Comparison of ENCODE assay signal across 13 cellular contexts in genomic region chr7:22658031-22658430, GRCh38.
A peak's percentile ranks its signal among the peaks of the same experiment; 100 is the strongest.
DNase-seq lines count a peak whose midpoint lies in the region; ATAC-seq and TF ChIP-seq lines count a peak whose summit lies in the region.
"Had no signal": no experiment of that assay in that cellular context is flagged by ENCODE, and none has a peak within 500 bp of the region (broad histone marks: within the 10 kb centered on the region; RNA-seq: fewer than 3 reads in every experiment).

No MANE protein-coding gene starts in this region.

- no peak for TF ChIP-seq CTCF in activated B cell treated with CpG ODN at 0.5 μM for 24 hours (IDR thresholded peaks at IDR 0.05)

- no peak overlapping the region for H2AFZ ChIP-seq in trophoblast cell (ENCODE audit: insufficient read depth, low read length, poor library complexity)

- no peak overlapping the region for H3K4me2 ChIP-seq in trophoblast cell (ENCODE audit: low read length)
- H3K4me2 ChIP-seq: BLaER1 had no signal

- no peak overlapping the region for H3K18ac ChIP-seq in trophoblast cell (ENCODE audit: low read length)

- H4K91ac ChIP-seq in trophoblast cell (ENCODE audit: low read depth, low read length), result no peak overlapping the region

- H4K8ac ChIP-seq in trophoblast cell (ENCODE audit: low read depth, low read length), result no peak overlapping the region

- intact Hi-C loops in activated B cell treated with CpG ODN at 0.5 μM for 24 hours (cut with micrococcal nuclease), result no loop called here

- H3K23ac ChIP-seq in trophoblast cell (ENCODE audit: low read length), result no peak overlapping the region

- H3K9me3 Mint-ChIP-seq in activated B cell treated with CpG ODN at 0.5 μM for 24 hours (no peaks in the 10 kb centered on the region), memory B cell (no peaks in the 10 kb centered on the region)
- H3K9me3 Mint-ChIP-seq in stimulated activated memory B cell treated with anti-CD40 and anti-IgM and Interleukin-4, amounts not matched to agents 10 μg/mL and 1 μg/mL and 100 μg/mL, for 72 hours, result no peaks in the 10 kb centered on the region
- H3K9me3 Mint-ChIP-seq: CD8-positive, alpha-beta memory T cell had no signal

- no peak overlapping the region for H4K12ac ChIP-seq in trophoblast cell (ENCODE audit: low read depth, low read length)

- no peaks in the 10 kb centered on the region for H3K4me1 ChIP-seq in trophoblast cell (ENCODE audit: control insufficient read depth in 1 of 2, insufficient read depth in 2 of 2, low read length in 2 of 2)

- H3K4me3 Mint-ChIP-seq in activated B cell treated with CpG ODN at 0.5 μM for 24 hours (peak overlapping the region; percentile 72), memory B cell (no peak overlapping the region)
- no peak overlapping the region for H3K4me3 Mint-ChIP-seq in stimulated activated memory B cell treated with anti-CD40 and anti-IgM and Interleukin-4, amounts not matched to agents 10 μg/mL and 1 μg/mL and 100 μg/mL, for 72 hours
- H3K4me3 Mint-ChIP-seq: CD8-positive, alpha-beta memory T cell had no signal

- no peak overlapping the region for H3K4me3 ChIP-seq in trophoblast cell (ENCODE audit: low read depth, low read length)
- H3K4me3 ChIP-seq: BLaER1 had no signal

- no peaks in the 10 kb centered on the region for H3K79me2 ChIP-seq in trophoblast cell (ENCODE audit: control insufficient read depth, insufficient read depth, low read length, poor library complexity)

- no CpG with 5 or more reads among the region's 3 CpGs for WGBS in trophoblast cell (ENCODE audit: extremely low coverage, insufficient coverage, insufficient read length)

- no peak overlapping the region for H2BK5ac ChIP-seq in trophoblast cell (ENCODE audit: low read depth, low read length, poor library complexity)

- no peak overlapping the region for H2BK120ac ChIP-seq in trophoblast cell (ENCODE audit: insufficient read depth, low read length, poor library complexity)

- H3K27me3 ChIP-seq in trophoblast cell (ENCODE audit: insufficient read depth, low read length), result no peaks in the 10 kb centered on the region
- H3K27me3 ChIP-seq: BLaER1 had no signal

- no peaks in the 10 kb centered on the region for H3K9me3 ChIP-seq in trophoblast cell (ENCODE audit: insufficient read depth, low read depth, low read length)
- H3K9me3 ChIP-seq: Caco-2 had no signal

- H3K14ac ChIP-seq in trophoblast cell (ENCODE audit: low read length), result no peak overlapping the region

- H3K27ac Mint-ChIP-seq in activated B cell treated with CpG ODN at 0.5 μM for 24 hours (peak overlapping the region; percentile 62), memory B cell (peak overlapping the region; percentile 97)
- H3K27ac Mint-ChIP-seq in stimulated activated memory B cell treated with anti-CD40 and anti-IgM and Interleukin-4, amounts not matched to agents 10 μg/mL and 1 μg/mL and 100 μg/mL, for 72 hours, result peak overlapping the region; percentile 46
- H3K27ac Mint-ChIP-seq: CD8-positive, alpha-beta memory T cell had no signal

- no peak overlapping the region for H2AK5ac ChIP-seq in trophoblast cell (ENCODE audit: low read length)

- ATAC-seq in activated B cell treated with CpG ODN at 0.5 μM for 24 hours (ENCODE audit: low read depth), result no peak
- no peak for ATAC-seq in memory B cell (ENCODE audit: low read depth)
- ATAC-seq in stimulated activated memory B cell treated with anti-CD40 and anti-IgM and Interleukin-4, amounts not matched to agents 10 μg/mL and 1 μg/mL and 100 μg/mL, for 72 hours, result no peak
- no peak for ATAC-seq in GM19324 (IDR thresholded peaks at IDR 0.05; ENCODE audit: low FRiP score, unreplicated experiment)

- H3K27ac ChIP-seq in trophoblast cell (ENCODE audit: low read depth, low read length), result no peak overlapping the region
- H3K27ac ChIP-seq: 22Rv1, BLaER1 had no signal

- DNase-seq in DMS53 (lab: John Stamatoyannopoulos, UW) (peak; percentile 57), DMS53 treated with DMSO at 0.1 percent for 48 hours (lab: John Stamatoyannopoulos, UW; ENCODE audit: unreplicated experiment) (no peak), activated B cell treated with CpG ODN at 0.5 μM for 24 hours (no peak), memory B cell (ENCODE audit: low spot score in 2 of 2) (no peak), RPMI8226 (no peak), trophoblast cell (no peak)
- DNase-seq: Caco-2; CD8-positive, alpha-beta memory T cell; H7 had no signal

- POLR2A ChIA-PET in activated B cell treated with CpG ODN at 0.5 μM for 24 hours (lab: Charles Lee), result interaction anchor here (0.8 to 8.9 kb wide), 3 partner anchors 16 to 67 kb away, joined by 3 to 215 read pairs (median 3); partner anchors contain the start of gene IL6

- H3K4me1 Mint-ChIP-seq in activated B cell treated with CpG ODN at 0.5 μM for 24 hours, result peaks cover 83% of the 10 kb centered on the region
- H3K4me1 Mint-ChIP-seq in memory B cell, result peaks cover 43% of the 10 kb centered on the region
- H3K4me1 Mint-ChIP-seq in stimulated activated memory B cell treated with anti-CD40 and anti-IgM and Interleukin-4, amounts not matched to agents 10 μg/mL and 1 μg/mL and 100 μg/mL, for 72 hours, result peaks cover 54% of the 10 kb centered on the region
- H3K4me1 Mint-ChIP-seq: CD8-positive, alpha-beta memory T cell had no signal

- H3K4ac ChIP-seq in trophoblast cell (ENCODE audit: low read depth, low read length), result no peak overlapping the region

- no peaks in the 10 kb centered on the region for H3K36me3 ChIP-seq in trophoblast cell (ENCODE audit: control insufficient read depth in 1 of 2, insufficient read depth in 2 of 2, low read length in 2 of 2)
- H3K36me3 ChIP-seq: BLaER1 had no signal

- no peak overlapping the region for H2BK12ac ChIP-seq in trophoblast cell (ENCODE audit: low read length)

- H3K36me3 Mint-ChIP-seq in activated B cell treated with CpG ODN at 0.5 μM for 24 hours (ENCODE audit: low read depth) (peaks cover 59% of the 10 kb centered on the region), memory B cell (no peaks in the 10 kb centered on the region)
- no peaks in the 10 kb centered on the region for H3K36me3 Mint-ChIP-seq in stimulated activated memory B cell treated with anti-CD40 and anti-IgM and Interleukin-4, amounts not matched to agents 10 μg/mL and 1 μg/mL and 100 μg/mL, for 72 hours
- H3K36me3 Mint-ChIP-seq: CD8-positive, alpha-beta memory T cell had no signal

- CTCF ChIA-PET in activated B cell treated with CpG ODN at 0.5 μM for 24 hours (lab: Charles Lee), result interaction anchor here (1.0 to 4.0 kb wide), 4 partner anchors 66 to 98 kb away, joined by 3 to 34 read pairs (median 5); partner anchors contain the start of gene IL6

- H3K79me1 ChIP-seq in trophoblast cell (ENCODE audit: low read length), result no peaks in the 10 kb centered on the region

- H3K27me3 Mint-ChIP-seq in activated B cell treated with CpG ODN at 0.5 μM for 24 hours, result no peaks in the 10 kb centered on the region
- no peaks in the 10 kb centered on the region for H3K27me3 Mint-ChIP-seq in memory B cell
- no peaks in the 10 kb centered on the region for H3K27me3 Mint-ChIP-seq in stimulated activated memory B cell treated with anti-CD40 and anti-IgM and Interleukin-4, amounts not matched to agents 10 μg/mL and 1 μg/mL and 100 μg/mL, for 72 hours

- no peak overlapping the region for H3K9ac ChIP-seq in trophoblast cell (ENCODE audit: low read length)
- H3K9ac ChIP-seq: BLaER1 had no signal

Comparison
In these comparisons a context has a peak if more than half of its experiments do, and no peak if none do; other contexts are left out.
1. H3K27ac Mint-ChIP-seq: peak in every context shown above with its lines; median percentile 97 in memory B cell; 62 in activated B cell treated with CpG ODN at 0.5 μM for 24 hours; 46 in stimulated activated memory B cell treated with anti-CD40 and anti-IgM and Interleukin-4, amounts not matched to agents 10 μg/mL and 1 μg/mL and 100 μg/mL, for 72 hours.